In the genomic region with DNA sequence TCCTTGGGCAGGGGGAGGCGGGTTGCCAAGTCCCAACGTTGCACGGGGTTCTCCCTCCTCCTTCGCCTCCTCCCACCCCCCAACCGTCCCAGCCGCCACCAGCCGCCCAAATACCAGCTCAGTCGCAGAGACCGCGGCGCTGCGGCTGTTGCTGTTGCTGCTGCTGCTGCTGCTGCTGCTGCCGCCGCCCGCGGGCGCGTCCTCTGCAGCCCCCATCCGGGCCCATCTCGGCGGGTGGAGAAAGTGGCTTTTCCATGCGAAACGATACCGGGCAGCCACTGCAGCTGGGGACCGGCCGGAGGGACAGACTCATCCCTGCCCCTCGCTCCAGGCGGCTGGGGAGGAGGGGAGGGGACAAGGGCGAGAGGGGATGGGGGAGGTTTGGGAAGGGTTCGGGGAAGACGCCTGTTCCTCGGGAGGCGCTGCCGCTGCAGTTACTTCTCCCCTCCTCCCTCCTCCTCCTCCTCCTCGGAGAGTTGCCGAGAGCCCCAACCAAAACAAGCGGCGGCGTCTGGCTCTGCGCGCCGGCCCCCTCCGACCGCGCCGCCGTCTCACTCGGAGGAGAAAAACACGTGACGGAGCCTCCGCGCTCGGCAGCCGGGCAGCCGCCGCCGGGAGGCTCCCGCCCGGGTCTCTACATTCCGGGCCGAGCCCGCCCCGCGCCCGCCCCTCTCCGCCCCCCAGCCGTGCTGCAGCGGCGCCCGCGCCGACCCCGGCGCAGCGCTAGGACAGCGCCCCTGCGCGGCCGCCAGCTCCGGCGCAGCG, we compare ENCODE assay signal across 1 cellular context.
TF ChIP-seq lines count a peak whose summit lies in the region.

A gene with protein sequence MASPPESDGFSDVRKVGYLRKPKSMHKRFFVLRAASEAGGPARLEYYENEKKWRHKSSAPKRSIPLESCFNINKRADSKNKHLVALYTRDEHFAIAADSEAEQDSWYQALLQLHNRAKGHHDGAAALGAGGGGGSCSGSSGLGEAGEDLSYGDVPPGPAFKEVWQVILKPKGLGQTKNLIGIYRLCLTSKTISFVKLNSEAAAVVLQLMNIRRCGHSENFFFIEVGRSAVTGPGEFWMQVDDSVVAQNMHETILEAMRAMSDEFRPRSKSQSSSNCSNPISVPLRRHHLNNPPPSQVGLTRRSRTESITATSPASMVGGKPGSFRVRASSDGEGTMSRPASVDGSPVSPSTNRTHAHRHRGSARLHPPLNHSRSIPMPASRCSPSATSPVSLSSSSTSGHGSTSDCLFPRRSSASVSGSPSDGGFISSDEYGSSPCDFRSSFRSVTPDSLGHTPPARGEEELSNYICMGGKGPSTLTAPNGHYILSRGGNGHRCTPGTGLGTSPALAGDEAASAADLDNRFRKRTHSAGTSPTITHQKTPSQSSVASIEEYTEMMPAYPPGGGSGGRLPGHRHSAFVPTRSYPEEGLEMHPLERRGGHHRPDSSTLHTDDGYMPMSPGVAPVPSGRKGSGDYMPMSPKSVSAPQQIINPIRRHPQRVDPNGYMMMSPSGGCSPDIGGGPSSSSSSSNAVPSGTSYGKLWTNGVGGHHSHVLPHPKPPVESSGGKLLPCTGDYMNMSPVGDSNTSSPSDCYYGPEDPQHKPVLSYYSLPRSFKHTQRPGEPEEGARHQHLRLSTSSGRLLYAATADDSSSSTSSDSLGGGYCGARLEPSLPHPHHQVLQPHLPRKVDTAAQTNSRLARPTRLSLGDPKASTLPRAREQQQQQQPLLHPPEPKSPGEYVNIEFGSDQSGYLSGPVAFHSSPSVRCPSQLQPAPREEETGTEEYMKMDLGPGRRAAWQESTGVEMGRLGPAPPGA (N-terminal part only) (minus strand): TSS at position 610 of the 765 bp plus-strand sequence. CDS start 1,082 bp downstream, outside the sequence.

TF ChIP-seq in HepG2, 621 proteins besides CTCF, POLR2A, EP300 and RAD21 (continued from another document):
- TF ChIP-seq, protein P1, sequence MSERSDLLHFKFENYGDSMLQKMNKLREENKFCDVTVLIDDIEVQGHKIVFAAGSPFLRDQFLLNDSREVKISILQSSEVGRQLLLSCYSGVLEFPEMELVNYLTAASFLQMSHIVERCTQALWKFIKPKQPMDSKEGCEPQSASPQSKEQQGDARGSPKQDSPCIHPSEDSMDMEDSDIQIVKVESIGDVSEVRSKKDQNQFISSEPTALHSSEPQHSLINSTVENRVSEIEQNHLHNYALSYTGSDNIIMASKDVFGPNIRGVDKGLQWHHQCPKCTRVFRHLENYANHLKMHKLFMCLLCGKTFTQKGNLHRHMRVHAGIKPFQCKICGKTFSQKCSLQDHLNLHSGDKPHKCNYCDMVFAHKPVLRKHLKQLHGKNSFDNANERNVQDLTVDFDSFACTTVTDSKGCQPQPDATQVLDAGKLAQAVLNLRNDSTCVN (CRISPR knock-in tag; IDR thresholded peaks at IDR 0.05; ENCODE audit: borderline replicate concordance) = 0 out of 2 replicates have a peak, but pooled peaks have one; percentile 27
- TF ChIP-seq, protein P2, sequence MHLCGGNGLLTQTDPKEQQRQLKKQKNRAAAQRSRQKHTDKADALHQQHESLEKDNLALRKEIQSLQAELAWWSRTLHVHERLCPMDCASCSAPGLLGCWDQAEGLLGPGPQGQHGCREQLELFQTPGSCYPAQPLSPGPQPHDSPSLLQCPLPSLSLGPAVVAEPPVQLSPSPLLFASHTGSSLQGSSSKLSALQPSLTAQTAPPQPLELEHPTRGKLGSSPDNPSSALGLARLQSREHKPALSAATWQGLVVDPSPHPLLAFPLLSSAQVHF (CRISPR knock-in tag; IDR thresholded peaks at IDR 0.05) = peak; percentile 26; the same call in 1 of the 2 replicates
- TF ChIP-seq TAF1 (CRISPR knock-in tag; IDR thresholded peaks at IDR 0.05) = peak; percentile 28; the same call in 1 of the 2 replicates
- TF ChIP-seq KDM4B (CRISPR knock-in tag; IDR thresholded peaks at IDR 0.05) = no peak
- TF ChIP-seq ZNF224 (CRISPR knock-in tag; IDR thresholded peaks at IDR 0.05) = no peak
- 0 out of 2 replicates have a peak, but pooled peaks have one; percentile 40 for TF ChIP-seq KDM3A (CRISPR knock-in tag; IDR thresholded peaks at IDR 0.05; ENCODE audit: low read depth)
- TF ChIP-seq ZNF878 (CRISPR knock-in tag; IDR thresholded peaks at IDR 0.05) = no peak
- 0 out of 2 replicates have a peak, but pooled peaks have one; percentile 74 for TF ChIP-seq ZNF446 (CRISPR knock-in tag; IDR thresholded peaks at IDR 0.05)
- no peak for TF ChIP-seq NR2F6 (IDR thresholded peaks at IDR 0.05)
- no peak for TF ChIP-seq NR2F6 (CRISPR knock-in tag; IDR thresholded peaks at IDR 0.05)
- no peak for TF ChIP-seq ZFP36L2 (CRISPR knock-in tag; IDR thresholded peaks at IDR 0.05)
- 0 out of 2 replicates have a peak, but pooled peaks have one; percentile 23 for TF ChIP-seq ZNF12 (CRISPR knock-in tag; IDR thresholded peaks at IDR 0.05)
- TF ChIP-seq, protein P3, sequence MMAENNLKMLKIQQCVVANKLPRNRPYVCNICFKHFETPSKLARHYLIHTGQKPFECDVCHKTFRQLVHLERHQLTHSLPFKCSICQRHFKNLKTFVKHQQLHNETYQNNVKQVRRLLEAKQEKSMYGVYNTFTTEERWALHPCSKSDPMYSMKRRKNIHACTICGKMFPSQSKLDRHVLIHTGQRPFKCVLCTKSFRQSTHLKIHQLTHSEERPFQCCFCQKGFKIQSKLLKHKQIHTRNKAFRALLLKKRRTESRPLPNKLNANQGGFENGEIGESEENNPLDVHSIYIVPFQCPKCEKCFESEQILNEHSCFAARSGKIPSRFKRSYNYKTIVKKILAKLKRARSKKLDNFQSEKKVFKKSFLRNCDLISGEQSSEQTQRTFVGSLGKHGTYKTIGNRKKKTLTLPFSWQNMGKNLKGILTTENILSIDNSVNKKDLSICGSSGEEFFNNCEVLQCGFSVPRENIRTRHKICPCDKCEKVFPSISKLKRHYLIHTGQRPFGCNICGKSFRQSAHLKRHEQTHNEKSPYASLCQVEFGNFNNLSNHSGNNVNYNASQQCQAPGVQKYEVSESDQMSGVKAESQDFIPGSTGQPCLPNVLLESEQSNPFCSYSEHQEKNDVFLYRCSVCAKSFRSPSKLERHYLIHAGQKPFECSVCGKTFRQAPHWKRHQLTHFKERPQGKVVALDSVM (CRISPR knock-in tag; IDR thresholded peaks at IDR 0.05) = peak; percentile 85
- no peak for TF ChIP-seq NKX3-1 (CRISPR knock-in tag; IDR thresholded peaks at IDR 0.05)
- peak; percentile 37 for TF ChIP-seq XRCC5 (optimal IDR thresholded peaks at IDR 0.05; ENCODE audit: low read length)
- peak; percentile 28 for TF ChIP-seq GATAD2A (CRISPR knock-in tag; IDR thresholded peaks at IDR 0.05)
- TF ChIP-seq HNF4G (IDR thresholded peaks at IDR 0.05; ENCODE audit: borderline replicate concordance, low read depth, low read length) = peak; percentile 15; the same call in 1 of the 2 replicates
- TF ChIP-seq HNF4G (CRISPR knock-in tag; IDR thresholded peaks at IDR 0.05; ENCODE audit: borderline replicate concordance, low read depth) = no peak
- TF ChIP-seq, protein P4, sequence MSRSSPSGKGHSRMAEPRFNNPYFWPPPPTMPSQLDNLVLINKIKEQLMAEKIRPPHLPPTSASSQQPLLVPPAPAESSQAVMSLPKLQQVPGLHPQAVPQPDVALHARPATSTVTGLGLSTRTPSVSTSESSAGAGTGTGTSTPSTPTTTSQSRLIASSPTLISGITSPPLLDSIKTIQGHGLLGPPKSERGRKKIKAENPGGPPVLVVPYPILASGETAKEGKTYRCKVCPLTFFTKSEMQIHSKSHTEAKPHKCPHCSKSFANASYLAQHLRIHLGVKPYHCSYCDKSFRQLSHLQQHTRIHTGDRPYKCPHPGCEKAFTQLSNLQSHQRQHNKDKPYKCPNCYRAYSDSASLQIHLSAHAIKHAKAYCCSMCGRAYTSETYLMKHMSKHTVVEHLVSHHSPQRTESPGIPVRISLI (CRISPR knock-in tag; IDR thresholded peaks at IDR 0.05; ENCODE audit: borderline replicate concordance) = peak; percentile 33; the same call in 1 of the 2 replicates
- TF ChIP-seq ZNF274 (CRISPR knock-in tag; IDR thresholded peaks at IDR 0.05) = peak; percentile 72; the same call in 1 of the 2 replicates
- TF ChIP-seq ZMAT3 (CRISPR knock-in tag; conservative IDR thresholded peaks at IDR 0.05) = peak; percentile 85
- TF ChIP-seq, protein P5, sequence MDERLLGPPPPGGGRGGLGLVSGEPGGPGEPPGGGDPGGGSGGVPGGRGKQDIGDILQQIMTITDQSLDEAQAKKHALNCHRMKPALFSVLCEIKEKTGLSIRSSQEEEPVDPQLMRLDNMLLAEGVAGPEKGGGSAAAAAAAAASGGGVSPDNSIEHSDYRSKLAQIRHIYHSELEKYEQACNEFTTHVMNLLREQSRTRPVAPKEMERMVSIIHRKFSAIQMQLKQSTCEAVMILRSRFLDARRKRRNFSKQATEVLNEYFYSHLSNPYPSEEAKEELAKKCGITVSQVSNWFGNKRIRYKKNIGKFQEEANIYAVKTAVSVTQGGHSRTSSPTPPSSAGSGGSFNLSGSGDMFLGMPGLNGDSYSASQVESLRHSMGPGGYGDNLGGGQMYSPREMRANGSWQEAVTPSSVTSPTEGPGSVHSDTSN (CRISPR knock-in tag; IDR thresholded peaks at IDR 0.05) = no peak
- TF ChIP-seq SOX13 (IDR thresholded peaks at IDR 0.05) = no peak
- peak in 1 of 2 experiments; percentile 22; a peak in 1 of 4 replicates for TF ChIP-seq SOX13 (CRISPR knock-in tag; conservative IDR thresholded peaks at IDR 0.05 in 1 of 2, IDR thresholded peaks at IDR 0.05 in 1 of 2)
- TF ChIP-seq ZNF331 (CRISPR knock-in tag; IDR thresholded peaks at IDR 0.05) = peak; percentile 32; the same call in 1 of the 2 replicates
- TF ChIP-seq, protein P6, sequence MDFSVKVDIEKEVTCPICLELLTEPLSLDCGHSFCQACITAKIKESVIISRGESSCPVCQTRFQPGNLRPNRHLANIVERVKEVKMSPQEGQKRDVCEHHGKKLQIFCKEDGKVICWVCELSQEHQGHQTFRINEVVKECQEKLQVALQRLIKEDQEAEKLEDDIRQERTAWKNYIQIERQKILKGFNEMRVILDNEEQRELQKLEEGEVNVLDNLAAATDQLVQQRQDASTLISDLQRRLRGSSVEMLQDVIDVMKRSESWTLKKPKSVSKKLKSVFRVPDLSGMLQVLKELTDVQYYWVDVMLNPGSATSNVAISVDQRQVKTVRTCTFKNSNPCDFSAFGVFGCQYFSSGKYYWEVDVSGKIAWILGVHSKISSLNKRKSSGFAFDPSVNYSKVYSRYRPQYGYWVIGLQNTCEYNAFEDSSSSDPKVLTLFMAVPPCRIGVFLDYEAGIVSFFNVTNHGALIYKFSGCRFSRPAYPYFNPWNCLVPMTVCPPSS (IDR thresholded peaks at IDR 0.05) = no peak
- no peak for TF ChIP-seq TP53 (CRISPR knock-in tag; conservative IDR thresholded peaks at IDR 0.05)
- TF ChIP-seq ZNF557 (CRISPR knock-in tag; IDR thresholded peaks at IDR 0.05) = 0 out of 2 replicates have a peak, but pooled peaks have one; percentile 24
